8 cellular contexts compared by ENCODE assay signal in the genomic region with DNA sequence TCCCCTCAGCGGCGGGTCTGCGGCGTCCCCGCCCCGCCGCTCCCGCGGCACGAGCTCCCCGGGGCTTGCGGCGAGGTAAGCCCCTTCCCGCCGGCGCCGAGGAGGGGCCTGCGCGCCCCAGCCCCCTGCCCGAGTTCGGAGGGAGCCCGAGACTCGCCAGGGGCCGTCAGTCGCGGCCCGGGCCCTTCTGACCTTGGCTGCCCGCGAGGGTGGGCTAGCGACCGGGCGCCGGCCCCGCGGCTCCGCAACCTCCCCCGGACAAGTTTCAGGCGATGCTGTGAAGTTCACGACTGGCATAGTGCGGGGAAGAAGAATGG. TPM values are rescaled to one million over a fixed set of nuclear protein-coding genes. Genes with fewer than 3 reads are reported as not detected.
DNase-seq lines count a peak whose midpoint lies in the region; ATAC-seq and TF ChIP-seq lines count a peak whose summit lies in the region.

No MANE protein-coding gene starts in this region.

- DNase-seq in CD4-positive, alpha-beta T cell = no peak
- DNase-seq in brain microvascular endothelial cell = no peak
- DNase-seq in mesenchymal stem cell = no peak
- DNase-seq in vagina (ENCODE audit: extremely low spot score in 2 of 2) = no peak
- no peak for DNase-seq in NCI-H226
- no peak for DNase-seq in NCI-H526 treated with DMSO at 0.1 percent for 48 hours (lab: John Stamatoyannopoulos, UW)
- DNase-seq in AG08395 (ENCODE audit: low spot score) = no peak

- H3K9me3 Mint-ChIP-seq in CD4-positive, alpha-beta T cell = no peaks in the 10 kb centered on the region

- in situ Hi-C loops in brain microvascular endothelial cell (cut with HindIII; ENCODE audit: low pct_ligation_motif_present, low sequenced_read_pairs) = no loop called here

- peak overlapping the region in 1 of 2 experiments; percentile 40 for H3K18ac ChIP-seq in mesenchymal stem cell (ENCODE audit: low read depth in 1 of 2, low read length in 2 of 2)

- H2BK5ac ChIP-seq in mesenchymal stem cell (ENCODE audit: low read depth, low read length, poor library complexity, severe bottlenecking) = no peak overlapping the region

- H3K4me3 ChIP-seq in brain microvascular endothelial cell (ENCODE audit: low read depth, low read length) (peak overlapping the region; percentile 68), mesenchymal stem cell (ENCODE audit: insufficient read depth in 1 of 2, low read depth in 1 of 2, low read length in 2 of 2) (peak overlapping the region; percentile 73 to 85), vagina (peak overlapping the region; percentile 65 to 80)

- no peak for ATAC-seq in CD4-positive, alpha-beta T cell (ENCODE audit: poor library complexity)
- peak; percentile 6 for ATAC-seq in HG03439 (IDR thresholded peaks at IDR 0.05; ENCODE audit: unreplicated experiment)

- H3K4me1 Mint-ChIP-seq in CD4-positive, alpha-beta T cell (ENCODE audit: low read depth) = peaks cover 18% of the 10 kb centered on the region

- peak overlapping the region; percentile 86 for H3K27ac Mint-ChIP-seq in CD4-positive, alpha-beta T cell

- no peak overlapping the region for H2BK12ac ChIP-seq in mesenchymal stem cell (ENCODE audit: low read length in 2 of 2)

- no peak overlapping the region for H4K91ac ChIP-seq in mesenchymal stem cell (ENCODE audit: low read length)

- CTCF ChIA-PET in CD4-positive, alpha-beta T cell (lab: Charles Lee) = interaction anchor here (1.4 kb wide), 1 partner anchor 72 kb away, joined by 4 read pairs; a partner anchor contains a TSS

- peak overlapping the region; percentile 65 for H3K4me2 ChIP-seq in mesenchymal stem cell (ENCODE audit: low read length, poor library complexity, severe bottlenecking)

- intact Hi-C loops in CD4-positive, alpha-beta T cell (cut with DNase I, micrococcal nuclease) = loop anchor here in 1 of 2 experiments (5.0 to 10.0 kb wide), 3 partner anchors 251 to 919 kb away; a partner anchor contains a TSS
- intact Hi-C loops in vagina (cut with DNase I) = no loop called here

- no peak overlapping the region for H4K8ac ChIP-seq in mesenchymal stem cell (ENCODE audit: low read length)

- H3K36me3 ChIP-seq in brain microvascular endothelial cell (replicated peaks) (no peaks in the 10 kb centered on the region), mesenchymal stem cell (ENCODE audit: control insufficient read depth in 1 of 2, insufficient read depth in 2 of 2, low read depth in 1 of 2, low read length in 2 of 2) (no peaks in the 10 kb centered on the region), vagina (no peaks in the 10 kb centered on the region)

- TF ChIP-seq POLR2A in vagina (IDR thresholded peaks at IDR 0.05) = no peak

- H3K4me3 Mint-ChIP-seq in CD4-positive, alpha-beta T cell = peak overlapping the region; percentile 91

- no peak overlapping the region for H2AK5ac ChIP-seq in mesenchymal stem cell (ENCODE audit: low read length, severe bottlenecking)

- H3K36me3 Mint-ChIP-seq in CD4-positive, alpha-beta T cell (ENCODE audit: low read depth) = peaks cover 6% of the 10 kb centered on the region

- no peak overlapping the region for H3K14ac ChIP-seq in mesenchymal stem cell (ENCODE audit: low read length in 2 of 2)

- TF ChIP-seq CTCF in CD4-positive, alpha-beta T cell (IDR thresholded peaks at IDR 0.05) = no peak
- TF ChIP-seq CTCF in brain microvascular endothelial cell (IDR thresholded peaks at IDR 0.05; ENCODE audit: low read depth, low read length, missing control alignments) = no peak
- TF ChIP-seq CTCF in vagina (IDR thresholded peaks at IDR 0.05) = no peak

- H3K27ac ChIP-seq in CD4-positive, alpha-beta T cell (ENCODE audit: low read depth, low read length) = no peak overlapping the region
- H3K27ac ChIP-seq in brain microvascular endothelial cell (no peak overlapping the region), mesenchymal stem cell (ENCODE audit: low read length, poor library complexity, severe bottlenecking) (no peak overlapping the region), vagina (peak overlapping the region; percentile 81)

- H3K4me1 ChIP-seq in mesenchymal stem cell (ENCODE audit: control insufficient read depth, insufficient read depth, low read depth, low read length) (peaks cover 1% of the 10 kb centered on the region), vagina (no peaks in the 10 kb centered on the region)

- H2AFZ ChIP-seq in mesenchymal stem cell (ENCODE audit: low read depth, low read length) = no peak overlapping the region

- no peaks in the 10 kb centered on the region for H3K9me3 ChIP-seq in CD4-positive, alpha-beta T cell (ENCODE audit: control insufficient read depth, low read length)
- H3K9me3 ChIP-seq in mesenchymal stem cell (ENCODE audit: control insufficient read depth, low read length) (no peaks in the 10 kb centered on the region), vagina (no peaks in the 10 kb centered on the region)

- peak overlapping the region in 1 of 2 experiments; percentile 69 for H3K4ac ChIP-seq in mesenchymal stem cell (ENCODE audit: low read depth in 1 of 2, low read length in 2 of 2)

- POLR2A ChIA-PET in CD4-positive, alpha-beta T cell (lab: Charles Lee) = interaction anchor here (1.0 to 2.9 kb wide), 5 partner anchors 42 to 559 kb away, joined by 3 to 23 read pairs (median 4); no protein-coding TSS in a partner anchor

- H3K27me3 Mint-ChIP-seq in CD4-positive, alpha-beta T cell = no peaks in the 10 kb centered on the region

- H3K27me3 ChIP-seq in CD4-positive, alpha-beta T cell (ENCODE audit: control insufficient read depth, insufficient read depth, low read length) = no peaks in the 10 kb centered on the region
- H3K27me3 ChIP-seq in brain microvascular endothelial cell (replicated peaks) (no peaks in the 10 kb centered on the region), mesenchymal stem cell (ENCODE audit: control insufficient read depth in 1 of 2, insufficient read depth in 1 of 2, low read length in 2 of 2) (peaks cover 0 to 2% of the 10 kb centered on the region in 2 experiments), vagina (no peaks in the 10 kb centered on the region)

- WGBS in mesenchymal stem cell = 0% methylated on average over 24 of the region's 40 CpGs

- H3K23ac ChIP-seq in mesenchymal stem cell (ENCODE audit: low read length in 2 of 2) = no peak overlapping the region

- no peaks in the 10 kb centered on the region for H3K79me1 ChIP-seq in mesenchymal stem cell (replicated peaks; ENCODE audit: low read length, poor library complexity, severe bottlenecking)

- peak overlapping the region; percentile 77 for H3K9ac ChIP-seq in mesenchymal stem cell (ENCODE audit: low read length)

- no peak overlapping the region for H2BK120ac ChIP-seq in mesenchymal stem cell (ENCODE audit: low read depth, low read length)

- H2BK15ac ChIP-seq in mesenchymal stem cell (ENCODE audit: low read depth, poor library complexity, severe bottlenecking) = no peak overlapping the region

RNA-seq across cellular contexts. Expression of a gene that starts 0.6 kb away (rescaled TPM):
- total RNA-seq in CD4-positive, alpha-beta T cell = 1 to 10 TPM; 2.2 to 2.4 TPM
- polyA plus RNA-seq in mesenchymal stem cell (2013, experiment 1 of 2) = 2.9 TPM
- polyA plus RNA-seq in mesenchymal stem cell (2013, experiment 2 of 2) = 3.0 TPM
- total RNA-seq in vagina = 9.1 TPM
